ENCODE assay signal across 8 cellular contexts in genomic region chr12:120199025-120199424, GRCh38. TPM values are rescaled to one million over a fixed set of nuclear protein-coding genes. Genes with fewer than 3 reads are reported as not detected.
A peak's percentile ranks its signal among the peaks of the same experiment; 100 is the strongest.
DNase-seq lines count a peak whose midpoint lies in the region; ATAC-seq and TF ChIP-seq lines count a peak whose summit lies in the region.

No MANE protein-coding gene starts in this region.

- peak overlapping the region; percentile 91 for H3K4me3 ChIP-seq in right cardiac atrium (ENCODE audit: low read length)
- H3K4me3 ChIP-seq in upper lobe of right lung: peak overlapping the region; percentile 88

- H3K4me1 Mint-ChIP-seq in activated T-helper 17 cell treated with anti-CD3 and anti-CD28 coated beads, Interleukin-2, amount 50 U/mL, for 72 hours: peaks cover 9% of the 10 kb centered on the region
- peaks cover 38 to 46% of the 10 kb centered on the region in 2 donors for H3K4me1 Mint-ChIP-seq in immature natural killer cell

- peak overlapping the region; percentile 98 for H3K27ac Mint-ChIP-seq in activated T-helper 17 cell treated with anti-CD3 and anti-CD28 coated beads, Interleukin-2, amount 50 U/mL, for 72 hours
- peak overlapping the region in 4 of 6 donors; percentile 26 to 96 (median 78) for H3K27ac Mint-ChIP-seq in immature natural killer cell

- DNase-seq in right cardiac atrium (no peak), left cardiac atrium (no peak), immature natural killer cell (no peak), upper lobe of right lung (no peak), NCI-H524 (lab: John Stamatoyannopoulos, UW) (no peak), NCI-H1105 treated with DMSO at 0.1 percent for 48 hours (lab: John Stamatoyannopoulos, UW) (no peak)

- H3K36me3 ChIP-seq in upper lobe of right lung: peaks cover 39% of the 10 kb centered on the region

- no peaks in the 10 kb centered on the region for H3K27me3 Mint-ChIP-seq in activated T-helper 17 cell treated with anti-CD3 and anti-CD28 coated beads, Interleukin-2, amount 50 U/mL, for 72 hours
- peaks cover 8 to 19% (median 8%) of the 10 kb centered on the region in 3 donors for H3K27me3 Mint-ChIP-seq in immature natural killer cell (ENCODE audit: low read depth in 3 of 3)

- ATAC-seq in right cardiac atrium: no peak
- ATAC-seq in left cardiac atrium: no peak
- no peak for ATAC-seq in activated T-helper 17 cell treated with anti-CD3 and anti-CD28 coated beads, Interleukin-2, amount 50 U/mL, for 72 hours (replicated peaks)
- ATAC-seq in upper lobe of right lung: no peak
- ATAC-seq in HG02884 (IDR thresholded peaks at IDR 0.05; ENCODE audit: unreplicated experiment): no peak

- 61% methylated on average over 7 of the region's 7 CpGs for WGBS in right cardiac atrium

- peak overlapping the region; percentile 89 for H3K4me3 Mint-ChIP-seq in activated T-helper 17 cell treated with anti-CD3 and anti-CD28 coated beads, Interleukin-2, amount 50 U/mL, for 72 hours
- H3K4me3 Mint-ChIP-seq in immature natural killer cell: peak overlapping the region; percentile 48 to 94 (median 77)

- H3K27me3 ChIP-seq in right cardiac atrium (ENCODE audit: control insufficient read depth, insufficient read depth): no peaks in the 10 kb centered on the region
- no peaks in the 10 kb centered on the region for H3K27me3 ChIP-seq in upper lobe of right lung

- H3K27ac ChIP-seq in right cardiac atrium (ENCODE audit: low read length): peak overlapping the region; percentile 30
- no peak overlapping the region for H3K27ac ChIP-seq in upper lobe of right lung

- intact Hi-C loops in right cardiac atrium (cut with DNase I) (no loop called here), left cardiac atrium (cut with DNase I) (no loop called here), upper lobe of right lung (cut with DNase I) (no loop called here)

- H3K36me3 Mint-ChIP-seq in activated T-helper 17 cell treated with anti-CD3 and anti-CD28 coated beads, Interleukin-2, amount 50 U/mL, for 72 hours (ENCODE audit: low read depth): peaks cover 66% of the 10 kb centered on the region
- H3K36me3 Mint-ChIP-seq in immature natural killer cell: peaks cover 0 to 22% (median 0%) of the 10 kb centered on the region in 3 donors

- no peak for TF ChIP-seq CTCF in upper lobe of right lung (IDR thresholded peaks at IDR 0.05)

- no peaks in the 10 kb centered on the region for H3K9me3 Mint-ChIP-seq in activated T-helper 17 cell treated with anti-CD3 and anti-CD28 coated beads, Interleukin-2, amount 50 U/mL, for 72 hours
- H3K9me3 Mint-ChIP-seq in immature natural killer cell: no peaks in the 10 kb centered on the region

- peaks cover 12% of the 10 kb centered on the region for H3K4me1 ChIP-seq in right cardiac atrium (ENCODE audit: control insufficient read depth, insufficient read depth, low read length)
- peaks cover 32% of the 10 kb centered on the region for H3K4me1 ChIP-seq in upper lobe of right lung

- no peaks in the 10 kb centered on the region for H3K9me3 ChIP-seq in right cardiac atrium (ENCODE audit: control insufficient read depth, low read length)
- no peaks in the 10 kb centered on the region for H3K9me3 ChIP-seq in upper lobe of right lung

RNA-seq across cellular contexts. Expression of gene RPLP0, which starts 1.9 kb away (rescaled TPM):
- 1,000 to 10,000 TPM in 1 of 4 donors, 100 to 1,000 TPM in 3; 800 to 1,173 (median 979) TPM for total RNA-seq in right cardiac atrium
- polyA plus RNA-seq in right cardiac atrium: 1,119 TPM
- total RNA-seq in left cardiac atrium: 1,000 to 10,000 TPM; 1,049 to 1,054 TPM
- total RNA-seq in activated T-helper 17 cell treated with anti-CD3 and anti-CD28 coated beads, Interleukin-2, amount 50 U/mL, for 72 hours: 1,000 to 10,000 TPM; 3,687 to 4,380 TPM
- 1,000 to 10,000 TPM in 1 of 3 donors, 100 to 1,000 TPM in 2; 528 to 1,271 (median 768) TPM for polyA plus RNA-seq in immature natural killer cell
- total RNA-seq in upper lobe of right lung: 1,192 TPM

RNA-seq across cellular contexts. Expression of gene GCN1, which starts 4.5 kb away (rescaled TPM):
- total RNA-seq in right cardiac atrium (10 to 100 TPM; 32.9 to 41.4 (median 35.5) TPM), left cardiac atrium (10 to 100 TPM; 36.1 to 51.9 TPM), upper lobe of right lung (77.2 TPM)
- polyA plus RNA-seq in right cardiac atrium (10.6 TPM), immature natural killer cell (10 to 100 TPM in 2 of 3 donors, 1 to 10 TPM in 1; 9.7 to 26.4 (median 11.3) TPM)
- 100 to 1,000 TPM in 1 of 2 donors, 10 to 100 TPM in 1; 94.4 to 177 TPM for total RNA-seq in activated T-helper 17 cell treated with anti-CD3 and anti-CD28 coated beads, Interleukin-2, amount 50 U/mL, for 72 hours
